9 cellular contexts compared by ENCODE assay signal in the genomic region with DNA sequence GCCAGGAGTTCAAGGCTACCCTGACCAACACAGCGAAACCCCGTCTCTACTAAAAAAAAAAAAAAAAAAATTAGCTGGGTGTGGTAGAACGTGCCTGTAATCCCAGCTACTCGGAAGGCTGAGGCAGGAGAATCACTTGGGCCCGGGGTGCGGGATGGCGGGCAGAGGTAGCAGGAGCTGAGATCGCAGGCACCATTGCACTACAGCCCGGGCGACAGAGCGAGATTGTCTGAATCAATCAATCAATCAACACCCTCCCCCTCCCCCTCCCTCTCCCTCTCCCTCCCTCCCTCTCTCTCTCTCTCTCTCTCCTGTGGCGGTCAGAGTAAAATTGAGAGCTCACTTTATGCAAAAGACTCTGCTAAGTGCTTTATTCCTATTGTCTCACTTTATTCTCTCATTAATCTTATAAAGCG. TPM values are rescaled to one million over a fixed set of nuclear protein-coding genes. Genes with fewer than 3 reads are reported as not detected.
DNase-seq lines count a peak whose midpoint lies in the region; ATAC-seq and TF ChIP-seq lines count a peak whose summit lies in the region.
"Had no signal": no experiment of that assay in that cellular context is flagged by ENCODE, and none has a peak within 500 bp of the region (broad histone marks: within the 10 kb centered on the region; RNA-seq: fewer than 3 reads in every experiment).

No MANE protein-coding gene starts in this region.

- H3K4me1 ChIP-seq in naive thymus-derived CD4-positive, alpha-beta T cell (ENCODE audit: control insufficient read depth in 2 of 2, insufficient read depth in 2 of 2, low read length in 2 of 2) = peaks cover 4 to 11% of the 10 kb centered on the region in 2 donors

- H3K36me3 ChIP-seq in KOPT-K1 (ENCODE audit: insufficient read depth, low read length) = no peaks in the 10 kb centered on the region
- H3K36me3 ChIP-seq in naive thymus-derived CD4-positive, alpha-beta T cell (ENCODE audit: control insufficient read depth in 2 of 3, insufficient read depth in 3 of 3, low read length in 3 of 3) = peaks cover 0 to 5% (median 0%) of the 10 kb centered on the region in 3 experiments

- peaks cover 29% of the 10 kb centered on the region for H3K4me1 Mint-ChIP-seq in central memory CD8-positive, alpha-beta T cell
- H3K4me1 Mint-ChIP-seq in naive thymus-derived CD4-positive, alpha-beta T cell = peaks cover 13 to 44% (median 40%) of the 10 kb centered on the region in 7 donors

- peaks cover 9% of the 10 kb centered on the region for H3K36me3 Mint-ChIP-seq in central memory CD8-positive, alpha-beta T cell (ENCODE audit: insufficient read depth)
- H3K36me3 Mint-ChIP-seq in naive thymus-derived CD4-positive, alpha-beta T cell = peaks cover 0 to 4% (median 0%) of the 10 kb centered on the region in 5 donors

- POLR2A ChIA-PET in naive thymus-derived CD4-positive, alpha-beta T cell (lab: Charles Lee) = interaction anchor here (2.4 kb wide), 1 partner anchor 27 kb away, joined by 21 read pairs; the partner anchor contains the start of gene MBTPS1

- DNase-seq in AG10803 (ENCODE audit: low read depth) = no peak
- no peak for DNase-seq in central memory CD8-positive, alpha-beta T cell (ENCODE audit: low spot score in 2 of 2)
- DNase-seq in naive thymus-derived CD4-positive, alpha-beta T cell = no peak
- no peak for DNase-seq in DMS53 treated with DMSO at 0.1 percent for 48 hours (lab: John Stamatoyannopoulos, UW; ENCODE audit: unreplicated experiment)
- DNase-seq in NCI-H1694 (lab: John Stamatoyannopoulos, UW) = no peak
- no peak for DNase-seq in effector CD4-positive, alpha-beta T cell

- ATAC-seq in central memory CD8-positive, alpha-beta T cell (replicated peaks; ENCODE audit: extremely low read depth, poor library complexity, severe bottlenecking) = no peak
- ATAC-seq in naive thymus-derived CD4-positive, alpha-beta T cell = no peak
- no peak for ATAC-seq in GM21515 (IDR thresholded peaks at IDR 0.05; ENCODE audit: unreplicated experiment)

- CTCF ChIA-PET in naive thymus-derived CD4-positive, alpha-beta T cell (lab: Charles Lee) = interaction anchor here (0.6 kb wide), 1 partner anchor 29 kb away, joined by 4 read pairs; no protein-coding TSS in a partner anchor

- peak overlapping the region; percentile 75 for H3K4me3 ChIP-seq in AG10803 (ENCODE audit: low read length)
- peak overlapping the region; percentile 68 for H3K4me3 ChIP-seq in naive thymus-derived CD4-positive, alpha-beta T cell (ENCODE audit: low read length)

- H3K27me3 Mint-ChIP-seq in central memory CD8-positive, alpha-beta T cell = peaks cover 8% of the 10 kb centered on the region
- peaks cover 0 to 17% (median 0%) of the 10 kb centered on the region in 5 donors for H3K27me3 Mint-ChIP-seq in naive thymus-derived CD4-positive, alpha-beta T cell

- peak overlapping the region; percentile 95 for H3K4me3 Mint-ChIP-seq in central memory CD8-positive, alpha-beta T cell
- H3K4me3 Mint-ChIP-seq in naive thymus-derived CD4-positive, alpha-beta T cell = peak overlapping the region; percentile 91 to 98 (median 94)

- H3K27me3 ChIP-seq in naive thymus-derived CD4-positive, alpha-beta T cell (ENCODE audit: control insufficient read depth in 2 of 2, insufficient read depth in 2 of 2, low read length in 2 of 2) = no peaks in the 10 kb centered on the region

- intact Hi-C loops in naive thymus-derived CD4-positive, alpha-beta T cell (cut with micrococcal nuclease) = loop anchor here (1.0 to 2.0 kb wide), 2 partner anchors 55 to 59 kb away; no protein-coding TSS in a partner anchor

- no peaks in the 10 kb centered on the region for H3K9me3 Mint-ChIP-seq in central memory CD8-positive, alpha-beta T cell
- H3K9me3 Mint-ChIP-seq in naive thymus-derived CD4-positive, alpha-beta T cell = no peaks in the 10 kb centered on the region

- peak overlapping the region; percentile 72 for H3K27ac ChIP-seq in KOPT-K1 (ENCODE audit: low read depth, low read length, poor library complexity, severe bottlenecking)
- H3K27ac ChIP-seq in naive thymus-derived CD4-positive, alpha-beta T cell (ENCODE audit: low read depth, low read length) = peak overlapping the region; percentile 87

- TF ChIP-seq CTCF in AG10803 (conservative IDR thresholded peaks at IDR 0.05; ENCODE audit: low read length) = no peak

- peak overlapping the region; percentile 93 for H3K27ac Mint-ChIP-seq in central memory CD8-positive, alpha-beta T cell (ENCODE audit: low read depth)
- H3K27ac Mint-ChIP-seq in naive thymus-derived CD4-positive, alpha-beta T cell = peak overlapping the region in 8 of 9 donors; percentile 79 to 95 (median 90)

- no peaks in the 10 kb centered on the region for H3K9me3 ChIP-seq in KOPT-K1 (ENCODE audit: insufficient read depth, low read length, poor library complexity, severe bottlenecking)
- no peaks in the 10 kb centered on the region for H3K9me3 ChIP-seq in naive thymus-derived CD4-positive, alpha-beta T cell (ENCODE audit: control insufficient read depth in 2 of 3, low read length in 3 of 3)

RNA-seq across cellular contexts. Expression of gene HSDL1, which starts 1.2 kb away (rescaled TPM):
- total RNA-seq in naive thymus-derived CD4-positive, alpha-beta T cell = 10 to 100 TPM; 12.6 to 26.6 (median 14.4) TPM
- 10 to 100 TPM; 10.1 to 12.2 TPM for polyA plus RNA-seq in naive thymus-derived CD4-positive, alpha-beta T cell

RNA-seq across cellular contexts. Expression of gene DNAAF1, which starts 1.3 kb away (rescaled TPM):
- total RNA-seq in naive thymus-derived CD4-positive, alpha-beta T cell = 1 to 10 TPM in 1 of 5 experiments, under 1 TPM in 1, not detected in 3; 0.66 to 2.2 TPM
- polyA plus RNA-seq in naive thymus-derived CD4-positive, alpha-beta T cell = under 1 TPM; 0.06 to 0.09 TPM
- total RNA-seq: T-helper 1 cell treated with Interleukin-12 subunit alpha and Interleukin-12 subunit beta and Interleukin-4 antibody, amounts not matched to agents 30 ng/mL and 1 ng/mL, for 36 hours had no signal

RNA-seq across cellular contexts. Expression of gene MBTPS1, which starts 27.1 kb away (rescaled TPM):
- 100 to 1,000 TPM in 4 of 5 experiments, 10 to 100 TPM in 1; 65.3 to 157 (median 138) TPM for total RNA-seq in naive thymus-derived CD4-positive, alpha-beta T cell
- 10 to 100 TPM; 48.6 to 89.4 TPM for polyA plus RNA-seq in naive thymus-derived CD4-positive, alpha-beta T cell

RNA-seq across cellular contexts. Expression of gene TAF1C, which starts 43.1 kb away (rescaled TPM):
- total RNA-seq in naive thymus-derived CD4-positive, alpha-beta T cell = 100 to 1,000 TPM in 2 of 5 experiments, 10 to 100 TPM in 3; 62.6 to 127 (median 85.4) TPM
- polyA plus RNA-seq in naive thymus-derived CD4-positive, alpha-beta T cell = 10 to 100 TPM in 1 of 2 donors, 1 to 10 TPM in 1; 8.0 to 15.8 TPM

RNA-seq across cellular contexts. Expression of gene ADAD2, which starts 47.2 kb away (rescaled TPM):
- under 1 TPM in 2 of 5 experiments, not detected in 3; 0.11 to 0.16 TPM for total RNA-seq in naive thymus-derived CD4-positive, alpha-beta T cell
- not detected for polyA plus RNA-seq in naive thymus-derived CD4-positive, alpha-beta T cell
- total RNA-seq: T-helper 1 cell treated with Interleukin-12 subunit alpha and Interleukin-12 subunit beta and Interleukin-4 antibody, amounts not matched to agents 30 ng/mL and 1 ng/mL, for 36 hours had no signal
